In genomic region chr1:172934417-172934762, GRCh38 we compare ENCODE assay signal across 2 cellular contexts.
TF ChIP-seq lines count a peak whose summit lies in the region.

No MANE protein-coding gene starts in this region.

TF ChIP-seq in IMR-90, 13 proteins besides CTCF, POLR2A, EP300 and RAD21:
- TF ChIP-seq MAFK (IDR thresholded peaks at IDR 0.05; ENCODE audit: low read depth, low read length) (no peak), ELK1 (IDR thresholded peaks at IDR 0.05; ENCODE audit: borderline replicate concordance, low read depth, low read length) (no peak), FOS (IDR thresholded peaks at IDR 0.05; ENCODE audit: low read depth, low read length) (no peak), USF2 (IDR thresholded peaks at IDR 0.05; ENCODE audit: low read depth, low read length) (no peak), MXI1 (IDR thresholded peaks at IDR 0.05; ENCODE audit: borderline replicate concordance, low read depth, low read length) (no peak), SMC3 (IDR thresholded peaks at IDR 0.05; ENCODE audit: low read depth, low read length) (no peak), CEBPB (IDR thresholded peaks at IDR 0.05; ENCODE audit: low read depth, low read length) (peak; percentile 90)

TF ChIP-seq in endothelial cell of umbilical vein, 7 proteins besides CTCF, POLR2A, EP300 and RAD21:
- TF ChIP-seq POLR2AphosphoS5 (IDR thresholded peaks at IDR 0.05; ENCODE audit: insufficient read depth, low read depth, low read length) (no peak), EZH2 (IDR thresholded peaks at IDR 0.05; ENCODE audit: borderline replicate concordance, low read depth, low read length, severe bottlenecking) (no peak), MYC (IDR thresholded peaks at IDR 0.05; ENCODE audit: low read depth, low read length) (no peak), MAX (IDR thresholded peaks at IDR 0.05; ENCODE audit: insufficient read depth, insufficient read length) (no peak), JUN (IDR thresholded peaks at IDR 0.05; ENCODE audit: borderline replicate concordance, insufficient read depth, insufficient read length, low read depth) (no peak), GATA2 (IDR thresholded peaks at IDR 0.05; ENCODE audit: insufficient read depth, insufficient read length, low read depth, low read length) (no peak), FOS (IDR thresholded peaks at IDR 0.05; ENCODE audit: borderline replicate concordance, insufficient read depth, low read length) (no peak)
